ENCODE assay signal across 8 cellular contexts in genomic region chr15:31346367-31347066, GRCh38. TPM values are rescaled to one million over a fixed set of nuclear protein-coding genes. Genes with fewer than 3 reads are reported as not detected.
DNase-seq lines count a peak whose midpoint lies in the region; ATAC-seq and TF ChIP-seq lines count a peak whose summit lies in the region.

No MANE protein-coding gene starts in this region.

- no peak for TF ChIP-seq EP300 in tibial nerve (IDR thresholded peaks at IDR 0.05)

- dilution Hi-C loops in mammary epithelial cell (cut with HindIII; ENCODE audit: low sequenced_read_pairs) = no loop called here

- peaks cover 95% of the 10 kb centered on the region for H3K79me2 ChIP-seq in mammary epithelial cell (ENCODE audit: insufficient read depth, low read length)

- H3K4me3 ChIP-seq in breast epithelium = no peak overlapping the region
- H3K4me3 ChIP-seq in mammary epithelial cell (replicated peaks in 1 of 3; ENCODE audit: insufficient read depth in 1 of 3, low read depth in 2 of 3, low read length in 3 of 3) = no peak overlapping the region
- H3K4me3 ChIP-seq in colonic mucosa = peak overlapping the region; percentile 4
- peak overlapping the region in 2 of 4 donors; percentile 15 to 28 for H3K4me3 ChIP-seq in tibial nerve

- H3K9ac ChIP-seq in mammary epithelial cell (ENCODE audit: insufficient read depth, low read length) = no peak overlapping the region
- peak overlapping the region in 1 of 2 donors; percentile 91 for H3K9ac ChIP-seq in colonic mucosa (ENCODE audit: low read depth in 2 of 2, low read length in 2 of 2)

- H3K27me3 ChIP-seq in breast epithelium = no peaks in the 10 kb centered on the region
- H3K27me3 ChIP-seq in mammary epithelial cell (ENCODE audit: insufficient read depth, low read length) = no peaks in the 10 kb centered on the region
- no peaks in the 10 kb centered on the region for H3K27me3 ChIP-seq in colonic mucosa
- no peaks in the 10 kb centered on the region for H3K27me3 ChIP-seq in tibial nerve

- peak; percentile 43 for ATAC-seq in HG03095 (IDR thresholded peaks at IDR 0.05; ENCODE audit: unreplicated experiment)

- H3K4me2 ChIP-seq in mammary epithelial cell (ENCODE audit: insufficient read depth, low read depth, low read length) = no peak overlapping the region

- H3K9me3 ChIP-seq in breast epithelium = no peaks in the 10 kb centered on the region
- no peaks in the 10 kb centered on the region for H3K9me3 ChIP-seq in mammary epithelial cell (replicated peaks; ENCODE audit: insufficient read depth, low read length)
- no peaks in the 10 kb centered on the region for H3K9me3 ChIP-seq in colonic mucosa
- H3K9me3 ChIP-seq in tibial nerve = no peaks in the 10 kb centered on the region

- peaks cover 4% of the 10 kb centered on the region for H4K20me1 ChIP-seq in mammary epithelial cell (ENCODE audit: insufficient read depth, low read length)

- no TSS peak for BruUV-seq in mammary epithelial cell (replicated peaks; lab: Mats Ljungman, UMichigan)

- DNase-seq in breast epithelium (ENCODE audit: low spot score in 2 of 2) (no peak), mammary epithelial cell (no peak), colonic mucosa (no peak), tibial nerve (ENCODE audit: low spot score in 2 of 2) (no peak), GOT3 (lab: John Stamatoyannopoulos, UW) (no peak), NCI-H1436 (lab: John Stamatoyannopoulos, UW) (no peak), NCI-H526 (lab: John Stamatoyannopoulos, UW) (no peak)

- H3K36me3 ChIP-seq in breast epithelium = no peaks in the 10 kb centered on the region
- no peaks in the 10 kb centered on the region for H3K36me3 ChIP-seq in mammary epithelial cell (ENCODE audit: insufficient read depth, low read length)
- no peaks in the 10 kb centered on the region for H3K36me3 ChIP-seq in colonic mucosa
- H3K36me3 ChIP-seq in tibial nerve = peaks cover 0 to 14% (median 0%) of the 10 kb centered on the region in 3 donors

- in situ Hi-C loops in mammary epithelial cell (cut with MboI; ENCODE audit: low sequenced_read_pairs in 2 of 2) = no loop called here

- WGBS in mammary epithelial cell (ENCODE audit: low coverage, missing lambda C conversion rate) = 83% methylated on average over 13 of the region's 14 CpGs
- WGBS in tibial nerve, 2 donors = 71 to 77% methylated on average over 13 to 14 of the region's 14 CpGs

- no peak for TF ChIP-seq CTCF in breast epithelium (IDR thresholded peaks at IDR 0.05)
- TF ChIP-seq CTCF in mammary epithelial cell (conservative IDR thresholded peaks at IDR 0.05 in 1 of 2, IDR thresholded peaks at IDR 0.05 in 1 of 2; ENCODE audit: extremely low read depth in 1 of 2, insufficient read depth in 1 of 2, low read depth in 1 of 2, low read length in 2 of 2) = no peak
- no peak for TF ChIP-seq CTCF in colonic mucosa (IDR thresholded peaks at IDR 0.05)
- TF ChIP-seq CTCF in tibial nerve (IDR thresholded peaks at IDR 0.05) = no peak

- CTCF ChIA-PET in mammary epithelial cell (lab: Charles Lee; ENCODE audit: low non-redundant PET) = no interaction called here

- H3K4me1 ChIP-seq in breast epithelium (peaks cover 7 to 30% of the 10 kb centered on the region in 2 donors), mammary epithelial cell (ENCODE audit: insufficient read depth, low read length) (peaks cover 40% of the 10 kb centered on the region), colonic mucosa (peaks cover 46% of the 10 kb centered on the region), tibial nerve (peaks cover 0 to 100% (median 87%) of the 10 kb centered on the region in 4 donors)

- H3K27ac ChIP-seq in breast epithelium (peak overlapping the region; percentile 17 to 61), mammary epithelial cell (ENCODE audit: insufficient read depth, low read depth, low read length) (no peak overlapping the region), colonic mucosa (peak overlapping the region; percentile 72), tibial nerve (peak overlapping the region in 3 of 4 donors; percentile 77 to 100 (median 84))

- no peak for TF ChIP-seq POLR2A in breast epithelium (IDR thresholded peaks at IDR 0.05)
- no peak for TF ChIP-seq POLR2A in tibial nerve (IDR thresholded peaks at IDR 0.05)

- no peak overlapping the region for H2AFZ ChIP-seq in mammary epithelial cell (ENCODE audit: low read depth, low read length)

- intact Hi-C loops in breast epithelium (cut with DNase I; ENCODE audit: low total_unique reads) = no loop called here
- intact Hi-C loops in mammary epithelial cell (cut with micrococcal nuclease) = no loop called here
- intact Hi-C loops in colonic mucosa (cut with DNase I) = no loop called here

RNA-seq across cellular contexts. Expression of gene KLF13, which starts 19.9 kb away (rescaled TPM):
- total RNA-seq in breast epithelium (10 to 100 TPM; 26.3 to 52.2 (median 28.2) TPM), mammary epithelial cell (10 to 100 TPM; 49.8 to 62.3 TPM), colonic mucosa (10 to 100 TPM; 68.9 to 92.3 TPM), tibial nerve (10 to 100 TPM; 61.2 to 77.9 (median 75.1) TPM)
- polyA plus RNA-seq in mammary epithelial cell = 25.1 TPM
- polyA minus RNA-seq in mammary epithelial cell = 40.5 TPM
